In the genomic region with DNA sequence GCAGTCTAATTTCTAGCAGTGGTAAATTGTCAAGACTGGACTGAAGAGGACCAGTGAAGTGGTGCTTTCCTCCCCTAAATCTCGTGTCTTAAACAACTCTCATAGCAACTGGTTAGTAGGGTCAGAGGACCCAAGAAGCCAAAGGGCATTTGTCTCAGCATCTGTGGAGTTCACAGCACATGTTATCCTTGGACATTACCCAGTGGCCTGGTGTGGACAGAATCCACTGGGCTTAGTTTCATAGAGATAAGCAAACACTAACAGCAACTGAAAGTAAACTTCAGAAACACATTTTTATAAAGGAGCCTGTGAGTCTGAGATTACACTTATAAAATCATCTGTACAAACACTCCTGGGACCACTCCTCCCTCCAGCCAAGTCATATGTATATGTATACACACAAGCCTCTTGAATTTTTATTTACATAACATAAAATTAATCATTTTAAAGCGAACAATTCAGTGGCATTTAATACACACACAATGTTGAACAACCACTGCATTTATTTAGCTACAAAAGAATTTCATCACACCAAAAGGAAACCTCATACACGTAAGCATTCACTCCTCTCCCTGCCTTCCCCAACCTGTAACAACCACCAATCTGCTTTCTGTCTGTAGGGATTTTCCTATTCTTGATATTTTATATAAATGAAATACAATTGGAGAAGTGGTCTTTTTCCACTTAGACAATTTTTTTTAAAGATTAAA, we compare ENCODE assay signal across 11 cellular contexts.
DNase-seq lines count a peak whose midpoint lies in the region; ATAC-seq and TF ChIP-seq lines count a peak whose summit lies in the region.
"Had no signal": no experiment of that assay in that cellular context is flagged by ENCODE, and none has a peak within 500 bp of the region (broad histone marks: within the 10 kb centered on the region; RNA-seq: fewer than 3 reads in every experiment).

No MANE protein-coding gene starts in this region.

- peak overlapping the region; percentile 37; the same call in 1 of the 2 replicates for H3K4me2 ChIP-seq in KMS-11

- peak; percentile 85 for ATAC-seq in left ventricle myocardium superior

- H3K4me3 ChIP-seq in KMS-11 (IDR thresholded peaks at IDR 0.05; ENCODE audit: insufficient read depth, low read depth, low read length) (no peak overlapping the region), tibial artery (no peak overlapping the region)
- H3K4me3 ChIP-seq: coronary artery had no signal

- no peak overlapping the region for H2AFZ ChIP-seq in KMS-11 (ENCODE audit: low read depth)

- no peaks in the 10 kb centered on the region for H3K36me3 ChIP-seq in KMS-11 (ENCODE audit: insufficient read depth)
- no peaks in the 10 kb centered on the region for H3K36me3 ChIP-seq in tibial artery

- no peak for DNase-seq in left ventricle myocardium superior
- peak; percentile 10 for DNase-seq in pons (ENCODE audit: low spot score)
- DNase-seq in NCI-H526 (lab: John Stamatoyannopoulos, UW): no peak
- DNase-seq in tibial artery: no peak
- no peak for DNase-seq in germinal center (ENCODE audit: low spot score)
- DNase-seq: activated B cell treated with CpG ODN at 0.5 μM for 24 hours; activated naive CD8-positive, alpha-beta T cell treated with anti-CD3 and anti-CD28 coated beads for 36 hours; stimulated activated CD4-positive, alpha-beta T cell treated with anti-CD3 and anti-CD28 coated beads, Interleukin-2, amount 100 ng/mL, for 48 hours had no signal

- no peaks in the 10 kb centered on the region for H4K20me1 ChIP-seq in KMS-11 (ENCODE audit: insufficient read depth)

- intact Hi-C loops in left ventricle myocardium superior (cut with micrococcal nuclease) (loop anchor here (5.0 to 10.0 kb wide), 2 partner anchors 73 to 120 kb away; no protein-coding TSS in a partner anchor), tibial artery (cut with DNase I; ENCODE audit: low total_unique reads) (no loop called here)

- H3K27me3 ChIP-seq in KMS-11 (ENCODE audit: insufficient read depth, low read depth): no peaks in the 10 kb centered on the region
- peaks cover 0 to 2% of the 10 kb centered on the region in 2 donors for H3K27me3 ChIP-seq in tibial artery

- no peaks in the 10 kb centered on the region for H3K9me3 ChIP-seq in tibial artery

- no peaks in the 10 kb centered on the region for H3K79me2 ChIP-seq in KMS-11 (ENCODE audit: insufficient read depth, low read depth)

- H3K4me1 ChIP-seq in KMS-11 (ENCODE audit: low read depth, poor library complexity, severe bottlenecking) (peaks cover 18% of the 10 kb centered on the region), tibial artery (peaks cover 0 to 8% (median 0%) of the 10 kb centered on the region in 4 donors)

- no peak for TF ChIP-seq CTCF in KMS-11 (conservative IDR thresholded peaks at IDR 0.05; ENCODE audit: low read depth, low read length)
- TF ChIP-seq CTCF in VCaP (conservative IDR thresholded peaks at IDR 0.05): no peak
- TF ChIP-seq CTCF in tibial artery (IDR thresholded peaks at IDR 0.05): no peak

- H3K9ac ChIP-seq in KMS-11: no peak overlapping the region

- H3K27ac ChIP-seq in KMS-11 (no peak overlapping the region; the same call in 1 of the 2 replicates), VCaP (peak overlapping the region; percentile 37), tibial artery (no peak overlapping the region)
- H3K27ac ChIP-seq: coronary artery had no signal
